Comparison of ENCODE assay signal across 8 cellular contexts in the genomic region with DNA sequence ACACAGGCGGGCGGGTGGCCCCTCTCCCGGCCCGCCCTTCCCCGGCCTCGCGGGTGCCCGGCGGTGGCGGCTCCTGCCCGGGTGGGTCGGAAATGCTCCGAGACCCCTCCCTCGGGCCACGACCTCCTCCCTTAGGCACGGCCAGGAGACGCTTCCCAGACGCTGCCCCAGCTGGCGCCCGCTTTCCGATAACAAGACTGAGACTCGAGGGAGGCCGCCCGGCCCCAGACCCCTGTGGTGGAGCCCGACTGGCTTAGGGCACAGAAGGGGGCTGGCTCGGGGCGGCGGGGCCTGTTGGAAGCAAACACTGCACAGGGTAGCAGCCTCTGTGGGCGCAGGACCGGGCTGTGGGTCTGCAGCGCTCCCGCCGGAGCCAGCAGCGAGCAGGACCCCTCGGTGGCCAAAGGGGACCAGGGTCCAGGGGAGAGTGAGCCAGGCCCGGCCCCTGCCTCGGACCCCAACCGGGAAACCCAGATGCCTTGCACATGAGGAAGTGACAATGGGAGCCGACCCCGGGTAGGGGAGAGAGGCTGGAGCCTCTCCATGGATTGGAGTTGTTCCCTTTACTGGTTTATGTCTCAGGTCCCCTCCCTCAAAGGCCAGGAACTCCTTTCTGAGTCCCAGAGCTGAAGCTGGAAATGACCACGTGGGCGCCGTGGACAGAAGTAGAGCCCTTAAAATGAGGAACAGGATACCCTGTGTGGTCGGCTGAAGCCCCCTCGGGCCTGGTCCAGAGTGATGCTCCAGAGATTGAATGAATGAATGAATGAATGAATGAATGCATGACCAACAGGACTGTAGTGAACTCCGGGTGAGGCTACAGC. TPM values are rescaled to one million over a fixed set of nuclear protein-coding genes. Genes with fewer than 3 reads are reported as not detected.
DNase-seq lines count a peak whose midpoint lies in the region; ATAC-seq and TF ChIP-seq lines count a peak whose summit lies in the region.

No MANE protein-coding gene starts in this region.

- no peak for TF ChIP-seq CTCF in glutamatergic neuron (IDR thresholded peaks at IDR 0.05; ENCODE audit: partially characterized antibody, unreplicated experiment)
- TF ChIP-seq CTCF in parathyroid adenoma (IDR thresholded peaks at IDR 0.05), result no peak

- H3K27ac Mint-ChIP-seq in glutamatergic neuron (ENCODE audit: unreplicated experiment), result no peak overlapping the region

- H3K9me3 ChIP-seq in parathyroid adenoma (ENCODE audit: control insufficient read depth, low read length), result no peaks in the 10 kb centered on the region

- H3K27me3 ChIP-seq in parathyroid adenoma (ENCODE audit: control insufficient read depth, insufficient read depth, low read length), result no peaks in the 10 kb centered on the region

- no peaks in the 10 kb centered on the region for H3K36me3 Mint-ChIP-seq in glutamatergic neuron (ENCODE audit: unreplicated experiment)

- H3K27ac ChIP-seq in parathyroid adenoma, result no peak overlapping the region

- DNase-seq in UCSD-AML1 (lab: John Stamatoyannopoulos, UW; ENCODE audit: unreplicated experiment) (peak; percentile 64), glutamatergic neuron (peak; percentile 74), NCI-H187 (lab: John Stamatoyannopoulos, UW) (no peak), NCI-H510A treated with DMSO at 0.1 percent for 48 hours (lab: John Stamatoyannopoulos, UW) (no peak)

- H3K9me3 Mint-ChIP-seq in glutamatergic neuron (ENCODE audit: unreplicated experiment), result peaks cover 2% of the 10 kb centered on the region

- no peak overlapping the region for H3K4me3 ChIP-seq in parathyroid adenoma (ENCODE audit: low read depth, low read length)

- ATAC-seq in GM19043 (IDR thresholded peaks at IDR 0.05; ENCODE audit: low read depth, unreplicated experiment), result peak; percentile 28
- peak; percentile 33 for ATAC-seq in HG02973 (IDR thresholded peaks at IDR 0.05; ENCODE audit: unreplicated experiment)
- ATAC-seq in HG03520 (IDR thresholded peaks at IDR 0.05; ENCODE audit: unreplicated experiment), result no peak

- peak overlapping the region; percentile 78 for H2AFZ ChIP-seq in parathyroid adenoma

- peak overlapping the region; percentile 69 for H3K4me3 Mint-ChIP-seq in glutamatergic neuron (ENCODE audit: unreplicated experiment)

- H3K36me3 ChIP-seq in parathyroid adenoma (ENCODE audit: control insufficient read depth, insufficient read depth, low read length), result no peaks in the 10 kb centered on the region

- peaks cover 8% of the 10 kb centered on the region for H3K4me1 Mint-ChIP-seq in glutamatergic neuron (ENCODE audit: low read depth, unreplicated experiment)

- H3K27me3 Mint-ChIP-seq in glutamatergic neuron (ENCODE audit: unreplicated experiment), result peaks cover 8% of the 10 kb centered on the region

- peak overlapping the region; percentile 55 for H3K4me2 ChIP-seq in parathyroid adenoma (ENCODE audit: low read length)

- no peaks in the 10 kb centered on the region for H3K79me2 ChIP-seq in parathyroid adenoma

- no peak overlapping the region for H3K9ac ChIP-seq in parathyroid adenoma

- H3K4me1 ChIP-seq in parathyroid adenoma, result no peaks in the 10 kb centered on the region

RNA-seq across cellular contexts. Expression of gene ADCY7, which starts 19.8 kb away (rescaled TPM):
- total RNA-seq in glutamatergic neuron (ENCODE audit: unreplicated experiment), result 16.7 TPM

Comparison
In these comparisons a context has a peak if more than half of its experiments do, and no peak if none do; other contexts are left out.
1. DNase-seq: peak in UCSD-AML1 (single experiment) and glutamatergic neuron (single experiment); none in NCI-H187 (0 of 2) and NCI-H510A treated with DMSO at 0.1 percent for 48 hours (single experiment).